In genomic region chr17:81960130-81960958, GRCh38 we compare ENCODE assay signal across 1 cellular context.
TF ChIP-seq lines count a peak whose summit lies in the region.

No MANE protein-coding gene starts in this region.

TF ChIP-seq in endothelial cell of umbilical vein, 7 proteins besides CTCF, POLR2A, EP300 and RAD21:
- TF ChIP-seq EZH2 (IDR thresholded peaks at IDR 0.05; ENCODE audit: borderline replicate concordance, low read depth, low read length, severe bottlenecking) (peak; percentile 100), MAX (IDR thresholded peaks at IDR 0.05; ENCODE audit: insufficient read depth, insufficient read length) (no peak), POLR2AphosphoS5 (IDR thresholded peaks at IDR 0.05; ENCODE audit: insufficient read depth, low read depth, low read length) (no peak)
